ENCODE assay signal across 1 cellular context in genomic region chr19:54133957-54134590, GRCh38.
TF ChIP-seq lines count a peak whose summit lies in the region.

No MANE protein-coding gene starts in this region.

TF ChIP-seq in GM23338, 12 proteins besides CTCF, POLR2A, EP300 and RAD21 (continued from another document):
- TF ChIP-seq REST (IDR thresholded peaks at IDR 0.05; ENCODE audit: unreplicated experiment) (no peak), POLR2AphosphoS5 (IDR thresholded peaks at IDR 0.05; ENCODE audit: low read depth) (no peak), CREB1 (CRISPR knock-in tag; IDR thresholded peaks at IDR 0.05; ENCODE audit: low read depth) (no peak), JUNB (IDR thresholded peaks at IDR 0.05; ENCODE audit: unreplicated experiment) (no peak)
- TF ChIP-seq, protein P1, sequence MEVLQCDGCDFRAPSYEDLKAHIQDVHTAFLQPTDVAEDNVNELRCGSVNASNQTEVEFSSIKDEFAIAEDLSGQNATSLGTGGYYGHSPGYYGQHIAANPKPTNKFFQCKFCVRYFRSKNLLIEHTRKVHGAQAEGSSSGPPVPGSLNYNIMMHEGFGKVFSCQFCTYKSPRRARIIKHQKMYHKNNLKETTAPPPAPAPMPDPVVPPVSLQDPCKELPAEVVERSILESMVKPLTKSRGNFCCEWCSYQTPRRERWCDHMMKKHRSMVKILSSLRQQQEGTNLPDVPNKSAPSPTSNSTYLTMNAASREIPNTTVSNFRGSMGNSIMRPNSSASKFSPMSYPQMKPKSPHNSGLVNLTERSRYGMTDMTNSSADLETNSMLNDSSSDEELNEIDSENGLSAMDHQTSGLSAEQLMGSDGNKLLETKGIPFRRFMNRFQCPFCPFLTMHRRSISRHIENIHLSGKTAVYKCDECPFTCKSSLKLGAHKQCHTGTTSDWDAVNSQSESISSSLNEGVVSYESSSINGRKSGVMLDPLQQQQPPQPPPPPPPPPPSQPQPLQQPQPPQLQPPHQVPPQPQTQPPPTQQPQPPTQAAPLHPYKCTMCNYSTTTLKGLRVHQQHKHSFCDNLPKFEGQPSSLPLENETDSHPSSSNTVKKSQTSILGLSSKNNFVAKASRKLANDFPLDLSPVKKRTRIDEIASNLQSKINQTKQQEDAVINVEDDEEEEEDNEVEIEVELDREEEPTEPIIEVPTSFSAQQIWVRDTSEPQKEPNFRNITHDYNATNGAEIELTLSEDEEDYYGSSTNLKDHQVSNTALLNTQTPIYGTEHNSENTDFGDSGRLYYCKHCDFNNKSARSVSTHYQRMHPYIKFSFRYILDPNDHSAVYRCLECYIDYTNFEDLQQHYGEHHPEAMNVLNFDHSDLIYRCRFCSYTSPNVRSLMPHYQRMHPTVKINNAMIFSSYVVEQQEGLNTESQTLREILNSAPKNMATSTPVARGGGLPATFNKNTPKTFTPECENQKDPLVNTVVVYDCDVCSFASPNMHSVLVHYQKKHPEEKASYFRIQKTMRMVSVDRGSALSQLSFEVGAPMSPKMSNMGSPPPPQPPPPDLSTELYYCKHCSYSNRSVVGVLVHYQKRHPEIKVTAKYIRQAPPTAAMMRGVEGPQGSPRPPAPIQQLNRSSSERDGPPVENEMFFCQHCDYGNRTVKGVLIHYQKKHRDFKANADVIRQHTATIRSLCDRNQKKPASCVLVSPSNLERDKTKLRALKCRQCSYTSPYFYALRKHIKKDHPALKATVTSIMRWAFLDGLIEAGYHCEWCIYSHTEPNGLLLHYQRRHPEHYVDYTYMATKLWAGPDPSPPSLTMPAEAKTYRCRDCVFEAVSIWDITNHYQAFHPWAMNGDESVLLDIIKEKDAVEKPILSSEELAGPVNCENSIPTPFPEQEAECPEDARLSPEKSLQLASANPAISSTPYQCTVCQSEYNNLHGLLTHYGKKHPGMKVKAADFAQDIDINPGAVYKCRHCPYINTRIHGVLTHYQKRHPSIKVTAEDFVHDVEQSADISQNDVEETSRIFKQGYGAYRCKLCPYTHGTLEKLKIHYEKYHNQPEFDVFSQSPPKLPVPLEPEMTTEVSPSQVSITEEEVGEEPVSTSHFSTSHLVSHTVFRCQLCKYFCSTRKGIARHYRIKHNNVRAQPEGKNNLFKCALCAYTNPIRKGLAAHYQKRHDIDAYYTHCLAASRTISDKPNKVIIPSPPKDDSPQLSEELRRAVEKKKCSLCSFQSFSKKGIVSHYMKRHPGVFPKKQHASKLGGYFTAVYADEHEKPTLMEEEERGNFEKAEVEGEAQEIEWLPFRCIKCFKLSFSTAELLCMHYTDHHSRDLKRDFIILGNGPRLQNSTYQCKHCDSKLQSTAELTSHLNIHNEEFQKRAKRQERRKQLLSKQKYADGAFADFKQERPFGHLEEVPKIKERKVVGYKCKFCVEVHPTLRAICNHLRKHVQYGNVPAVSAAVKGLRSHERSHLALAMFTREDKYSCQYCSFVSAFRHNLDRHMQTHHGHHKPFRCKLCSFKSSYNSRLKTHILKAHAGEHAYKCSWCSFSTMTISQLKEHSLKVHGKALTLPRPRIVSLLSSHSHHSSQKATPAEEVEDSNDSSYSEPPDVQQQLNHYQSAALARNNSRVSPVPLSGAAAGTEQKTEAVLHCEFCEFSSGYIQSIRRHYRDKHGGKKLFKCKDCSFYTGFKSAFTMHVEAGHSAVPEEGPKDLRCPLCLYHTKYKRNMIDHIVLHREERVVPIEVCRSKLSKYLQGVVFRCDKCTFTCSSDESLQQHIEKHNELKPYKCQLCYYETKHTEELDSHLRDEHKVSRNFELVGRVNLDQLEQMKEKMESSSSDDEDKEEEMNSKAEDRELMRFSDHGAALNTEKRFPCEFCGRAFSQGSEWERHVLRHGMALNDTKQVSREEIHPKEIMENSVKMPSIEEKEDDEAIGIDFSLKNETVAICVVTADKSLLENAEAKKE (CRISPR knock-in tag; IDR thresholded peaks at IDR 0.05): no peak
TF ChIP-seq in GM23338: peak in this region for 0.
